9 cellular contexts compared by ENCODE assay signal in genomic region chr14:23910081-23910875, GRCh38. TPM values are rescaled to one million over a fixed set of nuclear protein-coding genes. Genes with fewer than 3 reads are reported as not detected.
DNase-seq lines count a peak whose midpoint lies in the region; ATAC-seq, FAIRE-seq and TF ChIP-seq lines count a peak whose summit lies in the region.
"Had no signal": no experiment of that assay in that cellular context is flagged by ENCODE, and none has a peak within 500 bp of the region (broad histone marks: within the 10 kb centered on the region; RNA-seq: fewer than 3 reads in every experiment).

No MANE protein-coding gene starts in this region.

- ATAC-seq in body of pancreas (peak; percentile 85), GM19452 (IDR thresholded peaks at IDR 0.05; ENCODE audit: unreplicated experiment) (no peak)

- H3K4me3 Mint-ChIP-seq in CD14-positive monocyte (no peak overlapping the region), type B pancreatic cell (no peak overlapping the region)

- H3K4me1 Mint-ChIP-seq in CD14-positive monocyte (peaks cover 7% of the 10 kb centered on the region), type B pancreatic cell (ENCODE audit: unreplicated experiment) (no peaks in the 10 kb centered on the region)

- no peaks in the 10 kb centered on the region for H3K27me3 ChIP-seq in body of pancreas

- peaks cover 0 to 2% (median 0%) of the 10 kb centered on the region in 7 donors for H3K9me3 Mint-ChIP-seq in CD14-positive monocyte
- no peaks in the 10 kb centered on the region for H3K9me3 Mint-ChIP-seq in type B pancreatic cell

- peak; percentile 87 for TF ChIP-seq CTCF in CD14-positive monocyte (IDR thresholded peaks at IDR 0.05)
- TF ChIP-seq CTCF in body of pancreas (IDR thresholded peaks at IDR 0.05): peak; percentile 46 to 84 (median 81)
- TF ChIP-seq CTCF in type B pancreatic cell (conservative IDR thresholded peaks at IDR 0.05): peak; percentile 76

- DNase-seq in CD14-positive monocyte (ENCODE audit: low spot score) (no peak), GM19239 (ENCODE audit: insufficient read length, low spot score) (peak; percentile 35), NCI-H345 treated with DMSO at 0.1 percent for 48 hours (lab: John Stamatoyannopoulos, UW; ENCODE audit: unreplicated experiment) (peak; percentile 19), body of pancreas (peak; percentile 57 to 76 (median 69)), left kidney (ENCODE audit: low read depth, low spot score) (peak; percentile 86), type B pancreatic cell (ENCODE audit: extremely low spot score, unreplicated experiment) (no peak), hippocampal formation (lab: John Stamatoyannopoulos, UW) (no peak)

- H3K27ac Mint-ChIP-seq in CD14-positive monocyte (no peak overlapping the region), type B pancreatic cell (no peak overlapping the region)

- H3K9me3 ChIP-seq in body of pancreas: no peaks in the 10 kb centered on the region

- H3K4me3 ChIP-seq in body of pancreas: no peak overlapping the region

- H3K4me1 ChIP-seq in body of pancreas: peaks cover under 1% of the 10 kb centered on the region

- peaks cover 0 to 9% (median 3%) of the 10 kb centered on the region in 3 donors for H3K27me3 Mint-ChIP-seq in CD14-positive monocyte (ENCODE audit: low read depth in 3 of 3)
- peaks cover 12% of the 10 kb centered on the region for H3K27me3 Mint-ChIP-seq in type B pancreatic cell

- no peak for FAIRE-seq in GM19239 (lab: Jason Lieb, UNC)
- FAIRE-seq: islet of Langerhans had no signal

- H3K27ac ChIP-seq in body of pancreas: no peak overlapping the region

- WGBS in body of pancreas, 2 donors: 69 to 73% methylated on average over 6 to 7 of the region's 7 CpGs

- H3K36me3 Mint-ChIP-seq in CD14-positive monocyte (no peaks in the 10 kb centered on the region), type B pancreatic cell (no peaks in the 10 kb centered on the region)

- intact Hi-C loops in CD14-positive monocyte (cut with micrococcal nuclease) (loop anchor here (5.0 kb wide), 3 partner anchors 183 to 323 kb away; no protein-coding TSS in a partner anchor), body of pancreas (cut with DNase I) (no loop called here)

- no peak for TF ChIP-seq POLR2A in body of pancreas (IDR thresholded peaks at IDR 0.05)

- H3K36me3 ChIP-seq in body of pancreas (replicated peaks in 1 of 2; ENCODE audit: insufficient read depth in 1 of 2, low read depth in 2 of 2): no peaks in the 10 kb centered on the region

RNA-seq across cellular contexts. Expression of gene DHRS4, which starts 43.3 kb away (rescaled TPM):
- 10 to 100 TPM; 63.2 to 68.1 TPM for polyA plus RNA-seq in CD14-positive monocyte
- total RNA-seq in body of pancreas (10 to 100 TPM; 18.4 to 45.5 TPM), type B pancreatic cell (ENCODE audit: low replicate concordance) (18.8 and 19.7 TPM in 2 replicates)

Comparison
In these comparisons a context has a peak if more than half of its experiments do, and no peak if none do; other contexts are left out.
1. DNase-seq: peak in GM19239 (single experiment), NCI-H345 treated with DMSO at 0.1 percent for 48 hours (single experiment), body of pancreas (4 of 4) and left kidney (single experiment); none in CD14-positive monocyte (single experiment), type B pancreatic cell (single experiment) and hippocampal formation (0 of 2).
2. Peak in every context shown above with its lines, with median percentiles within 50 percentile points of each other: CTCF ChIP-seq.